22 cellular contexts compared by ENCODE assay signal in the genomic region with DNA sequence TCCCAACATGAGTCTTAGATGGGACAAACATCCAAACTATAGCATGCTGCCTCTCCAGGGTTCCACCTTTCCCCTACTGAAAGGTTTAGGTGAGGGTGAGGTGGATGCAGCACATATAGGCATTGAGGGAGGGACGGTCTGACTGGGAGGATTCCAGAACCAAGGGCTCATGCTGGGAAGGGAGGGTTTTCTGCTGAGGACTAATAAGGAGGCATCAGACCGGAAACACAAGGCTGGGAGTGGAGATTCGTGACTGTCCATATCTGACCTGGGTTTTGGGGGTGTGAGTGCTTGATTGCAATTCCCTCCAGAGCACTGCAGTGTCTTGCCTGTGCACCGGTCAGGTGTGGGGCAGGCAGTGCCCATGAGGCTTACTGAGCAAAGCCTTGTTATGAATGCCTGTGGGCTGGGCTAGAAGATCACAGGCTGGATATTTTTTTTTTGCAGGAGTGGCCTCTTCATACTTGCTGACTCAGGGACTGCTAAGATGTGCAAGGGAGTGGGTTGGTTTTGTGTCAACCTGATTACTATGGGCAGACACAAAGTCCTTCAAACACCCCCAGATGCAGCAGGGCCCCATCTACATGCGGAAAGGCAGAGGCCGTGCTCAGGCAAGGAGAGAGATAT. TPM values are rescaled to one million over a fixed set of nuclear protein-coding genes. Genes with fewer than 3 reads are reported as not detected.
DNase-seq lines count a peak whose midpoint lies in the region; ATAC-seq, FAIRE-seq and TF ChIP-seq lines count a peak whose summit lies in the region.
"Had no signal": no experiment of that assay in that cellular context is flagged by ENCODE, and none has a peak within 500 bp of the region (broad histone marks: within the 10 kb centered on the region; RNA-seq: fewer than 3 reads in every experiment).

No MANE protein-coding gene starts in this region.

- peaks cover 6% of the 10 kb centered on the region for H3K27me3 Mint-ChIP-seq in nephron (ENCODE audit: low read depth)
- no peaks in the 10 kb centered on the region for H3K27me3 Mint-ChIP-seq in activated CD4-positive, alpha-beta memory T cell treated with anti-CD3 and anti-CD28 coated beads for 36 hours

- 47% methylated on average over 6 of the region's 6 CpGs for WGBS in A549 (ENCODE audit: missing lambda C conversion rate)

- no peak overlapping the region for H3K4me3 Mint-ChIP-seq in nephron
- H3K4me3 Mint-ChIP-seq in activated CD4-positive, alpha-beta memory T cell treated with anti-CD3 and anti-CD28 coated beads for 36 hours: no peak overlapping the region
- H3K4me3 Mint-ChIP-seq: CD8-positive, alpha-beta T cell had no signal

- TF ChIP-seq EP300 in A549 (IDR thresholded peaks at IDR 0.05): no peak

- H3K4me1 ChIP-seq in A549: no peaks in the 10 kb centered on the region
- H3K4me1 ChIP-seq: BE2C had no signal

- TF ChIP-seq CTCF in A549 (IDR thresholded peaks at IDR 0.05): no peak
- TF ChIP-seq CTCF in bronchial epithelial cell (IDR thresholded peaks at IDR 0.05; ENCODE audit: insufficient read depth, low read length, severe bottlenecking): no peak
- TF ChIP-seq CTCF in nephron (IDR thresholded peaks at IDR 0.05; ENCODE audit: unreplicated experiment in 3 of 3): no peak

- H3K27me3 ChIP-seq in bronchial epithelial cell (ENCODE audit: control insufficient read depth, insufficient read depth, low read length): peaks cover 3% of the 10 kb centered on the region
- H3K27me3 ChIP-seq: BE2C had no signal

- H3K4me1 Mint-ChIP-seq in nephron: no peaks in the 10 kb centered on the region
- H3K4me1 Mint-ChIP-seq in activated CD4-positive, alpha-beta memory T cell treated with anti-CD3 and anti-CD28 coated beads for 36 hours (ENCODE audit: low read depth): no peaks in the 10 kb centered on the region

- peak overlapping the region in 2 of 3 experiments; percentile 39 to 84 for H3K27ac Mint-ChIP-seq in nephron
- H3K27ac Mint-ChIP-seq in activated CD4-positive, alpha-beta memory T cell treated with anti-CD3 and anti-CD28 coated beads for 36 hours: no peak overlapping the region
- H3K27ac Mint-ChIP-seq: CD8-positive, alpha-beta T cell had no signal

- intact Hi-C loops in activated CD4-positive, alpha-beta memory T cell treated with anti-CD3 and anti-CD28 coated beads for 36 hours (cut with micrococcal nuclease): no loop called here

- POLR2A ChIA-PET in A549 (lab: Yijun Ruan, JAX): no interaction called here
- POLR2A ChIA-PET in activated CD4-positive, alpha-beta memory T cell treated with anti-CD3 and anti-CD28 coated beads for 36 hours (lab: Charles Lee): no interaction called here

- H3K9me3 Mint-ChIP-seq in nephron: no peaks in the 10 kb centered on the region
- H3K9me3 Mint-ChIP-seq in activated CD4-positive, alpha-beta memory T cell treated with anti-CD3 and anti-CD28 coated beads for 36 hours: no peaks in the 10 kb centered on the region
- H3K9me3 Mint-ChIP-seq: CD8-positive, alpha-beta T cell had no signal

- no peak for ATAC-seq in A549
- ATAC-seq: CD8-positive, alpha-beta T cell had no signal

- no peaks in the 10 kb centered on the region for H3K9me3 ChIP-seq in A549
- H3K9me3 ChIP-seq: BE2C had no signal

- no peaks in the 10 kb centered on the region for H3K36me3 Mint-ChIP-seq in nephron (ENCODE audit: low read depth)
- H3K36me3 Mint-ChIP-seq in activated CD4-positive, alpha-beta memory T cell treated with anti-CD3 and anti-CD28 coated beads for 36 hours: no peaks in the 10 kb centered on the region
- H3K36me3 Mint-ChIP-seq: CD8-positive, alpha-beta T cell had no signal

- DNase-seq in A549 (ENCODE audit: low read depth in 1 of 2, low spot score in 1 of 2) (no peak), HT1080 (ENCODE audit: low read depth) (peak; percentile 24), bronchial epithelial cell (ENCODE audit: low read depth) (no peak), GM19238 (ENCODE audit: insufficient read length, low spot score) (no peak), RKO (ENCODE audit: low spot score) (no peak)
- no peak for DNase-seq in activated CD4-positive, alpha-beta memory T cell treated with anti-CD3 and anti-CD28 coated beads for 36 hours
- DNase-seq: BE2C; CD8-positive, alpha-beta T cell; COR-L47; DMS153; DMS79 treated with DMSO at 0.1 percent for 48 hours; EL; HCEC 1CT had no signal

- H3K4me3 ChIP-seq in A549 (no peak overlapping the region), bronchial epithelial cell (ENCODE audit: low read depth, low read length) (no peak overlapping the region)

- no peak overlapping the region for H3K27ac ChIP-seq in A549
- H3K27ac ChIP-seq: C4-2B had no signal

- no peak overlapping the region for H3K4me2 ChIP-seq in A549

- CTCF ChIA-PET in A549 (lab: Yijun Ruan, JAX): interaction anchor here (0.9 to 3.0 kb wide), 5 partner anchors 11 to 319 kb away, joined by 3 to 15 read pairs (median 6); no protein-coding TSS in a partner anchor
- CTCF ChIA-PET in activated CD4-positive, alpha-beta memory T cell treated with anti-CD3 and anti-CD28 coated beads for 36 hours (lab: Charles Lee): interaction anchor here (0.8 kb wide), 1 partner anchor 23 kb away, joined by 3 read pairs; no protein-coding TSS in a partner anchor

- TF ChIP-seq RAD21 in A549 (conservative IDR thresholded peaks at IDR 0.05 in 1 of 2, IDR thresholded peaks at IDR 0.05 in 1 of 2): no peak

- no peak for FAIRE-seq in A549 (lab: Jason Lieb, UNC)
- FAIRE-seq in bronchial epithelial cell (lab: Jason Lieb, UNC): peak; percentile 86
- FAIRE-seq: A204.1, D721Med, G401.6, GM12891, GM19239 had no signal

- TF ChIP-seq POLR2A in A549 (IDR thresholded peaks at IDR 0.05; ENCODE audit: low read length): no peak

- H3K36me3 ChIP-seq in bronchial epithelial cell (ENCODE audit: control insufficient read depth, insufficient read depth, low read length): no peaks in the 10 kb centered on the region
- H3K36me3 ChIP-seq: BE2C had no signal

TF ChIP-seq in A549, 52 proteins besides CTCF, POLR2A, EP300 and RAD21:
- TF ChIP-seq HOXB13 (CRISPR knock-in tag; IDR thresholded peaks at IDR 0.05; ENCODE audit: low read depth) (no peak), MAFK (IDR thresholded peaks at IDR 0.05; ENCODE audit: partially characterized antibody) (peak; percentile 34)
- TF ChIP-seq, protein P1, sequence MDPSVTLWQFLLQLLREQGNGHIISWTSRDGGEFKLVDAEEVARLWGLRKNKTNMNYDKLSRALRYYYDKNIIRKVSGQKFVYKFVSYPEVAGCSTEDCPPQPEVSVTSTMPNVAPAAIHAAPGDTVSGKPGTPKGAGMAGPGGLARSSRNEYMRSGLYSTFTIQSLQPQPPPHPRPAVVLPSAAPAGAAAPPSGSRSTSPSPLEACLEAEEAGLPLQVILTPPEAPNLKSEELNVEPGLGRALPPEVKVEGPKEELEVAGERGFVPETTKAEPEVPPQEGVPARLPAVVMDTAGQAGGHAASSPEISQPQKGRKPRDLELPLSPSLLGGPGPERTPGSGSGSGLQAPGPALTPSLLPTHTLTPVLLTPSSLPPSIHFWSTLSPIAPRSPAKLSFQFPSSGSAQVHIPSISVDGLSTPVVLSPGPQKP (IDR thresholded peaks at IDR 0.05; ENCODE audit: low read depth, low read length): no peak

RNA-seq across cellular contexts. Expression of gene DMBT1, which starts 26.7 kb away (rescaled TPM):
- 0.01 and 0.05 TPM in 2 replicates for polyA plus RNA-seq in A549 (2011; rRNA removed)
- 0.01 TPM in 2 replicates for polyA plus RNA-seq in A549 (2012; cell fraction: cytosol; rRNA removed)
- 0.01 TPM in 1 of 2 replicates, not detected in the other for polyA plus RNA-seq in A549 (2012; cell fraction: nucleus; rRNA removed)
- 0.01 to 0.03 TPM in 2 of 3 replicates, not detected in the other for polyA plus RNA-seq in A549 (2017; fragmentation: RNase III; extraction: RNeasy Plus Mini Kit Qiagen cat#74134 plus additional on column Dnase treatment)
- polyA minus RNA-seq in A549 (2011; rRNA and poly(A)+ RNA removed): 0.15 TPM in 1 of 2 replicates, not detected in the other
- total RNA-seq in HT1080 (2014; rRNA removed; shearing (Covaris generic)): 1.1 and 2.2 TPM in 2 replicates
- 1.00 and 1.6 TPM in 2 replicates for polyA plus RNA-seq in HT1080 (2015; cell fraction: cytosol; rRNA removed)
- polyA plus RNA-seq in HT1080 (2015; cell fraction: nucleus; rRNA removed): 6.3 and 6.5 TPM in 2 replicates
- not detected in 2 replicates for total RNA-seq in bronchial epithelial cell
- not detected for total RNA-seq in activated CD4-positive, alpha-beta memory T cell treated with anti-CD3 and anti-CD28 coated beads for 36 hours
- total RNA-seq: CD8-positive, alpha-beta T cell; H4 had no signal
- polyA plus RNA-seq: AG04450 had no signal
